Comparison of ENCODE assay signal across 22 cellular contexts in the genomic region with DNA sequence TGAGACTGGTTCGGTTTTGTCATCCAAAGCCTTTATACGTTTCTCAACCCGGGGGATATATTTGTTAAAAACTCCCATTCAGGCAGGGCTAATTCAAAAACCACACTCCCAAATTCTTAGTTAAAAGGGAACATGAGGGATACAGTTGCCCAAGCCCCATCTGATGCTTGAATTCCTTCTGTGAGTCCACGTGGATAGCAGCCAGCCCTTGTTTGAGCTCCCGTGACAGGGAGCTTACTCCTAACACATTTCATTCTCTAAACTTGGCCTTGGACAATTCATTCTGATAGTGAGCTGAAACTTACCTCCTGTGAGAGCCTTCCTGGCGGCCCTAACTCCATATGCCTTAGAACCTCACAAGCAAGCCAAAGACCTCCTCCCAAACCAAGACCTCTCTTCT.
"Had no signal": no experiment of that assay in that cellular context is flagged by ENCODE, and none has a peak within 500 bp of the region (broad histone marks: within the 10 kb centered on the region; RNA-seq: fewer than 3 reads in every experiment).

No MANE protein-coding gene starts in this region.

- H3K36me3 ChIP-seq: breast epithelium, gastrocnemius medialis, heart right ventricle, prostate gland, right lobe of liver, stomach, upper lobe of right lung had no signal

- H3K9me3 ChIP-seq: breast epithelium, gastrocnemius medialis, heart right ventricle, prostate gland, right lobe of liver, stomach, upper lobe of right lung had no signal

- H3K4me1 ChIP-seq: breast epithelium, heart right ventricle, prostate gland, right lobe of liver, upper lobe of right lung had no signal

- H3K27me3 ChIP-seq: breast epithelium, gastrocnemius medialis, heart right ventricle, right lobe of liver, stomach, upper lobe of right lung had no signal

- ATAC-seq: activated CD4-positive, CD25-positive, alpha-beta regulatory T cell treated with anti-CD3 and anti-CD28 coated beads, Interleukin-2, amount 50 U/mL, for 24 hours; activated CD8-positive, alpha-beta T cell treated with anti-CD3 and anti-CD28 coated beads, Interleukin-2, amount 10 ng/mL, durations not matched to agents 7 days and 5 days; effector memory CD8-positive, alpha-beta T cell; gastrocnemius medialis; heart right ventricle; natural killer cell treated with Interleukin-12 subunit alpha and Interleukin-12 subunit beta and Interleukin-15 and Interleukin-18, amount 100 ng/mL, for 72 hours; right lobe of liver; stimulated activated effector memory CD8-positive, alpha-beta T cell treated with anti-CD3 and anti-CD28 coated beads, Interleukin-12 subunit alpha, Interleukin-12 subunit beta, amount 100 ng/mL, for 72 hours; upper lobe of right lung had no signal

- H3K27ac ChIP-seq: breast epithelium, gastrocnemius medialis, heart right ventricle, prostate gland, right lobe of liver, stomach, upper lobe of right lung had no signal

- H3K4me3 ChIP-seq: breast epithelium, gastrocnemius medialis, heart right ventricle, prostate gland, right lobe of liver, stomach, upper lobe of right lung had no signal

- DNase-seq: activated CD4-positive, alpha-beta T cell treated with anti-CD3 and anti-CD28 coated beads, Interleukin-2, amount 10 ng/mL, durations not matched to agents 7 days and 5 days; activated CD8-positive, alpha-beta T cell treated with anti-CD3 and anti-CD28 coated beads, Interleukin-2, amount 10 ng/mL, durations not matched to agents 7 days and 5 days; activated naive CD4-positive, alpha-beta T cell treated with anti-CD3 and anti-CD28 coated beads for 36 hours; activated T-cell treated with anti-CD3 and anti-CD28 coated beads, Interleukin-2, amount 50 U/mL, for 24 hours; anterior cingulate cortex; cerebellar nuclear complex; effector memory CD8-positive, alpha-beta T cell; gastrocnemius medialis; heart right ventricle; immature natural killer cell; kidney glomerular epithelial cell; mesendoderm; right lobe of liver; stimulated activated CD4-positive, alpha-beta T cell treated with anti-CD3 and anti-CD28 coated beads, Interleukin-4, amount 100 ng/mL, for 24 hours; stomach; T1000; upper lobe of right lung had no signal
